ENCODE assay signal across 14 cellular contexts in genomic region chr10:17536221-17536620, GRCh38.
DNase-seq lines count a peak whose midpoint lies in the region; ATAC-seq, FAIRE-seq and TF ChIP-seq lines count a peak whose summit lies in the region.
"Had no signal": no experiment of that assay in that cellular context is flagged by ENCODE, and none has a peak within 500 bp of the region (broad histone marks: within the 10 kb centered on the region; RNA-seq: fewer than 3 reads in every experiment).

No MANE protein-coding gene starts in this region.

- intact Hi-C loops in K562 (cut with micrococcal nuclease), result no loop called here
- intact Hi-C loops in colonic mucosa (cut with DNase I), result no loop called here

- H3K27ac ChIP-seq in K562 (ENCODE audit: extremely low read depth, low read depth, low read length), result no peak overlapping the region
- H3K27ac ChIP-seq in osteoblast (ENCODE audit: low read depth, low read length), result no peak overlapping the region
- H3K27ac ChIP-seq in colonic mucosa, result no peak overlapping the region
- H3K27ac ChIP-seq: BLaER1 treated with 17β-estradiol and CSF1 and Interleukin-3, amounts not matched to agents 10 nM and 100 nM had no signal

- in situ Hi-C loops in K562 (cut with MboI), result no loop called here

- TF ChIP-seq CTCF in K562 (IDR thresholded peaks at IDR 0.05 in 2 of 3, conservative IDR thresholded peaks at IDR 0.05 in 1 of 3; ENCODE audit: insufficient read depth in 2 of 3, low read depth in 1 of 3, low read length in 3 of 3) (no peak), osteoblast (IDR thresholded peaks at IDR 0.05; ENCODE audit: extremely low read depth, low read depth, low read length) (no peak), colonic mucosa (IDR thresholded peaks at IDR 0.05) (no peak)

- H3K9me3 ChIP-seq in K562 (replicated peaks; ENCODE audit: control insufficient read depth, insufficient read depth, low read depth, low read length) (no peaks in the 10 kb centered on the region), osteoblast (ENCODE audit: low read depth, low read length) (no peaks in the 10 kb centered on the region), colonic mucosa (no peaks in the 10 kb centered on the region)
- H3K9me3 ChIP-seq: HAP-1 had no signal

- no peak overlapping the region for H3K4me2 ChIP-seq in K562 (ENCODE audit: insufficient read depth, low read length)
- no peak overlapping the region for H3K4me2 ChIP-seq in osteoblast (ENCODE audit: insufficient read depth, low read length)
- H3K4me2 ChIP-seq: BLaER1 treated with 17β-estradiol and CSF1 and Interleukin-3, amounts not matched to agents 10 nM and 100 nM had no signal

- H2AFZ ChIP-seq in K562 (ENCODE audit: low read depth, low read length), result peak overlapping the region; percentile 36; the same call in 1 of the 2 replicates
- peak overlapping the region; percentile 51 for H2AFZ ChIP-seq in osteoblast (ENCODE audit: low read length)

- CTCF ChIA-PET in K562 (lab: Yijun Ruan, JAX; ENCODE audit: low intra/inter-chr PET ratio), result no interaction called here

- 60% methylated on average over 3 of the region's 3 CpGs for WGBS in K562 (ENCODE audit: insufficient coverage, low coverage, missing lambda C conversion rate)

- H3K27me3 ChIP-seq in K562 (ENCODE audit: control insufficient read depth in 2 of 2, insufficient read depth in 2 of 2, low read length in 2 of 2), result no peaks in the 10 kb centered on the region
- no peaks in the 10 kb centered on the region for H3K27me3 ChIP-seq in osteoblast (ENCODE audit: insufficient read depth, low read length)
- H3K27me3 ChIP-seq in colonic mucosa, result no peaks in the 10 kb centered on the region
- H3K27me3 ChIP-seq: BLaER1 treated with 17β-estradiol and CSF1 and Interleukin-3, amounts not matched to agents 10 nM and 100 nM had no signal

- TF ChIP-seq EP300 in K562 (IDR thresholded peaks at IDR 0.05; ENCODE audit: low read length), result no peak

- POLR2A ChIA-PET in K562 (lab: Yijun Ruan, JAX), result no interaction called here

- no peak for ATAC-seq in K562

- H3K79me2 ChIP-seq in K562 (ENCODE audit: control insufficient read depth, insufficient read depth, low read length) (no peaks in the 10 kb centered on the region), osteoblast (ENCODE audit: insufficient read depth, low read length) (no peaks in the 10 kb centered on the region)

- no peaks in the 10 kb centered on the region for H4K20me1 ChIP-seq in K562 (replicated peaks; ENCODE audit: control insufficient read depth, insufficient read depth, low read length)
- no peaks in the 10 kb centered on the region for H4K20me1 ChIP-seq in osteoblast (ENCODE audit: insufficient read depth, low read length)
- H4K20me1 ChIP-seq: BLaER1 treated with 17β-estradiol and CSF1 and Interleukin-3, amounts not matched to agents 10 nM and 100 nM had no signal

- no peak for TF ChIP-seq RAD21 in K562 (CRISPR knock-in tag; conservative IDR thresholded peaks at IDR 0.05 in 1 of 2, IDR thresholded peaks at IDR 0.05 in 1 of 2)

- TF ChIP-seq POLR2A in K562 (conservative IDR thresholded peaks at IDR 0.05), result no peak

- BruUV-seq in K562 (replicated peaks; lab: Mats Ljungman, UMichigan), result no TSS peak

- H3K4me1 ChIP-seq in K562 (replicated peaks in 1 of 2; ENCODE audit: control insufficient read depth in 2 of 2, insufficient read depth in 2 of 2, low read length in 2 of 2) (no peaks in the 10 kb centered on the region), osteoblast (ENCODE audit: insufficient read depth, low read length) (peaks cover 3% of the 10 kb centered on the region), colonic mucosa (no peaks in the 10 kb centered on the region)
- H3K4me1 ChIP-seq: BLaER1 treated with 17β-estradiol and CSF1 and Interleukin-3, amounts not matched to agents 10 nM and 100 nM; HAP-1 had no signal

- FAIRE-seq in K562 (lab: Jason Lieb, UNC), result no peak
- FAIRE-seq: A204.1, GM12891, H1 had no signal

- H3K9ac ChIP-seq in K562 (ENCODE audit: insufficient read depth in 1 of 2, low read depth in 2 of 2, low read length in 2 of 2), result no peak overlapping the region
- no peak overlapping the region for H3K9ac ChIP-seq in colonic mucosa (ENCODE audit: low read depth in 2 of 2, low read length in 2 of 2)
- H3K9ac ChIP-seq: BLaER1 treated with 17β-estradiol and CSF1 and Interleukin-3, amounts not matched to agents 10 nM and 100 nM had no signal

- DNase-seq in AG20443 (ENCODE audit: low spot score) (peak; percentile 30), NCI-H524 treated with DMSO at 0.1 percent for 48 hours (lab: John Stamatoyannopoulos, UW) (peak; percentile 10), K562 (ENCODE audit: extremely low read depth in 1 of 4, low spot score in 3 of 4) (no peak), osteoblast (ENCODE audit: insufficient read length, low spot score, missing footprints) (no peak), NOMO-1 treated with dmso at 0.1 percent for 144 hours (lab: John Stamatoyannopoulos, UW; ENCODE audit: unreplicated experiment) (no peak), NCI-H1048 (lab: John Stamatoyannopoulos, UW) (no peak), colonic mucosa (no peak), SK-N-DZ (ENCODE audit: low spot score) (no peak)
- DNase-seq: CD4-positive, CD25-positive, alpha-beta regulatory T cell had no signal

- no peak overlapping the region for H3K4me3 ChIP-seq in K562
- no peak overlapping the region for H3K4me3 ChIP-seq in osteoblast (ENCODE audit: insufficient read depth, low read length)
- H3K4me3 ChIP-seq in colonic mucosa, result no peak overlapping the region
- H3K4me3 ChIP-seq: BLaER1 treated with 17β-estradiol and CSF1 and Interleukin-3, amounts not matched to agents 10 nM and 100 nM; HAP-1 had no signal

- H3K9me1 ChIP-seq in K562 (ENCODE audit: control insufficient read depth, insufficient read depth, low read length), result no peaks in the 10 kb centered on the region

- peaks cover 2% of the 10 kb centered on the region; the same call in 1 of the 3 replicates for H3K36me3 ChIP-seq in K562 (ENCODE audit: control insufficient read depth, insufficient read depth, low read length)
- H3K36me3 ChIP-seq in osteoblast (ENCODE audit: insufficient read depth, low read length), result no peaks in the 10 kb centered on the region
- H3K36me3 ChIP-seq in colonic mucosa, result no peaks in the 10 kb centered on the region
- H3K36me3 ChIP-seq: BLaER1 treated with 17β-estradiol and CSF1 and Interleukin-3, amounts not matched to agents 10 nM and 100 nM; HAP-1 had no signal

TF ChIP-seq in K562, 482 proteins besides CTCF, POLR2A, EP300 and RAD21:
- TF ChIP-seq FOXJ3 (CRISPR knock-in tag; IDR thresholded peaks at IDR 0.05) (no peak), ZNF263 (CRISPR knock-in tag; IDR thresholded peaks at IDR 0.05; ENCODE audit: borderline replicate concordance) (no peak), TARDBP (IDR thresholded peaks at IDR 0.05) (no peak), RUNX1 (IDR thresholded peaks at IDR 0.05; ENCODE audit: low read depth) (no peak), MBD2 (IDR thresholded peaks at IDR 0.05; ENCODE audit: borderline replicate concordance, low read depth) (no peak), ZNF395 (CRISPR knock-in tag; IDR thresholded peaks at IDR 0.05) (no peak), HLTF (IDR thresholded peaks at IDR 0.05) (no peak), RAD51 (IDR thresholded peaks at IDR 0.05; ENCODE audit: borderline replicate concordance, low read depth) (no peak), FOXJ2 (tag; IDR thresholded peaks at IDR 0.05) (no peak), AFF1 (IDR thresholded peaks at IDR 0.05; ENCODE audit: low read depth in 1 of 2, partially characterized antibody in 2 of 2) (no peak), DIDO1 (tag; IDR thresholded peaks at IDR 0.05; ENCODE audit: low read depth) (no peak), ZNF589 (CRISPR knock-in tag; IDR thresholded peaks at IDR 0.05; ENCODE audit: low read depth) (no peak)
TF ChIP-seq in K562: peak in this region for 0.

Comparison
In these comparisons a context has a peak if more than half of its experiments do, and no peak if none do; other contexts are left out.
1. DNase-seq: peak in AG20443 (single experiment) and NCI-H524 treated with DMSO at 0.1 percent for 48 hours (single experiment); none in K562 (0 of 4), osteoblast (single experiment), NOMO-1 treated with dmso at 0.1 percent for 144 hours (single experiment), NCI-H1048 (single experiment), colonic mucosa (single experiment) and SK-N-DZ (single experiment).